Comparison of ENCODE assay signal across 15 cellular contexts in genomic region chr7:115782716-115783460, GRCh38.
DNase-seq lines count a peak whose midpoint lies in the region; ATAC-seq and TF ChIP-seq lines count a peak whose summit lies in the region.
"Had no signal": no experiment of that assay in that cellular context is flagged by ENCODE, and none has a peak within 500 bp of the region (broad histone marks: within the 10 kb centered on the region; RNA-seq: fewer than 3 reads in every experiment).

No MANE protein-coding gene starts in this region.

- intact Hi-C loops in activated T-helper 1 cell treated with anti-CD3 and anti-CD28 coated beads, Interleukin-12 subunit alpha, Interleukin-12 subunit beta, Interleukin-2, Interleukin-4 antibody, amounts not matched to agents 30 ng/mL and 10 ng/mL and 1 ng/mL, durations not matched to agents 14 hours and 24 hours and 36 hours (cut with micrococcal nuclease): no loop called here

- TF ChIP-seq CTCF in upper lobe of left lung (IDR thresholded peaks at IDR 0.05): no peak

- H3K27me3 ChIP-seq in upper lobe of left lung: no peaks in the 10 kb centered on the region
- H3K27me3 ChIP-seq: gastrocnemius medialis, sigmoid colon had no signal

- H3K9me3 Mint-ChIP-seq in activated T-helper 1 cell treated with anti-CD3 and anti-CD28 coated beads, Interleukin-12 subunit alpha, Interleukin-12 subunit beta, Interleukin-2, Interleukin-4 antibody, amounts not matched to agents 30 ng/mL and 10 ng/mL and 1 ng/mL, durations not matched to agents 14 hours and 24 hours and 36 hours: no peaks in the 10 kb centered on the region
- H3K9me3 Mint-ChIP-seq: activated naive CD8-positive, alpha-beta T cell treated with anti-CD3 and anti-CD28 coated beads, Interleukin-2, amount 10 ng/mL, durations not matched to agents 7 days and 5 days had no signal

- no peaks in the 10 kb centered on the region for H3K9me3 ChIP-seq in upper lobe of left lung
- H3K9me3 ChIP-seq: gastrocnemius medialis, sigmoid colon had no signal

- TF ChIP-seq POLR2A in upper lobe of left lung (IDR thresholded peaks at IDR 0.05): no peak

- DNase-seq in HT-29 (ENCODE audit: low spot score) (peak; percentile 23), NCI-H446 (lab: John Stamatoyannopoulos, UW) (peak; percentile 77 to 85), dedifferentiated amniotic fluid mesenchymal stem cell (ENCODE audit: extremely low spot score) (peak; percentile 71), renal cortical epithelial cell (ENCODE audit: low read depth) (peak; percentile 4), upper lobe of left lung (no peak), NCI-H1930 (lab: John Stamatoyannopoulos, UW) (no peak)
- no peak for DNase-seq in activated T-helper 1 cell treated with anti-CD3 and anti-CD28 coated beads, Interleukin-12 subunit alpha, Interleukin-12 subunit beta, Interleukin-2, Interleukin-4 antibody, amounts not matched to agents 30 ng/mL and 10 ng/mL and 1 ng/mL, durations not matched to agents 14 hours and 24 hours and 36 hours (ENCODE audit: low spot score)
- DNase-seq: activated naive CD8-positive, alpha-beta T cell treated with anti-CD3 and anti-CD28 coated beads, Interleukin-2, amount 10 ng/mL, durations not matched to agents 7 days and 5 days; cortex of kidney; gastrocnemius medialis; islet precursor cell; NCI-H1436; PC-3; sigmoid colon had no signal

- no peaks in the 10 kb centered on the region for H3K4me1 ChIP-seq in upper lobe of left lung
- H3K4me1 ChIP-seq: gastrocnemius medialis had no signal

- no peak overlapping the region for H3K4me3 Mint-ChIP-seq in activated T-helper 1 cell treated with anti-CD3 and anti-CD28 coated beads, Interleukin-12 subunit alpha, Interleukin-12 subunit beta, Interleukin-2, Interleukin-4 antibody, amounts not matched to agents 30 ng/mL and 10 ng/mL and 1 ng/mL, durations not matched to agents 14 hours and 24 hours and 36 hours
- H3K4me3 Mint-ChIP-seq: activated naive CD8-positive, alpha-beta T cell treated with anti-CD3 and anti-CD28 coated beads, Interleukin-2, amount 10 ng/mL, durations not matched to agents 7 days and 5 days had no signal

- H3K36me3 Mint-ChIP-seq in activated T-helper 1 cell treated with anti-CD3 and anti-CD28 coated beads, Interleukin-12 subunit alpha, Interleukin-12 subunit beta, Interleukin-2, Interleukin-4 antibody, amounts not matched to agents 30 ng/mL and 10 ng/mL and 1 ng/mL, durations not matched to agents 14 hours and 24 hours and 36 hours (ENCODE audit: low read depth): no peaks in the 10 kb centered on the region
- H3K36me3 Mint-ChIP-seq: activated naive CD8-positive, alpha-beta T cell treated with anti-CD3 and anti-CD28 coated beads, Interleukin-2, amount 10 ng/mL, durations not matched to agents 7 days and 5 days had no signal

- no peak overlapping the region for H3K27ac Mint-ChIP-seq in activated T-helper 1 cell treated with anti-CD3 and anti-CD28 coated beads, Interleukin-12 subunit alpha, Interleukin-12 subunit beta, Interleukin-2, Interleukin-4 antibody, amounts not matched to agents 30 ng/mL and 10 ng/mL and 1 ng/mL, durations not matched to agents 14 hours and 24 hours and 36 hours
- H3K27ac Mint-ChIP-seq: activated naive CD8-positive, alpha-beta T cell treated with anti-CD3 and anti-CD28 coated beads, Interleukin-2, amount 10 ng/mL, durations not matched to agents 7 days and 5 days had no signal

- no peak for ATAC-seq in HG02852 (IDR thresholded peaks at IDR 0.05; ENCODE audit: unreplicated experiment)
- ATAC-seq in upper lobe of left lung (ENCODE audit: low FRiP score in 2 of 2): no peak
- ATAC-seq: gastrocnemius medialis, PC-3 had no signal

- no peaks in the 10 kb centered on the region for H3K36me3 ChIP-seq in upper lobe of left lung
- H3K36me3 ChIP-seq: gastrocnemius medialis, sigmoid colon had no signal

- no peak for TF ChIP-seq EP300 in upper lobe of left lung (IDR thresholded peaks at IDR 0.05)

- H3K4me1 Mint-ChIP-seq in activated T-helper 1 cell treated with anti-CD3 and anti-CD28 coated beads, Interleukin-12 subunit alpha, Interleukin-12 subunit beta, Interleukin-2, Interleukin-4 antibody, amounts not matched to agents 30 ng/mL and 10 ng/mL and 1 ng/mL, durations not matched to agents 14 hours and 24 hours and 36 hours (ENCODE audit: low read depth): no peaks in the 10 kb centered on the region
- H3K4me1 Mint-ChIP-seq: activated naive CD8-positive, alpha-beta T cell treated with anti-CD3 and anti-CD28 coated beads, Interleukin-2, amount 10 ng/mL, durations not matched to agents 7 days and 5 days had no signal

- H3K27me3 Mint-ChIP-seq in activated T-helper 1 cell treated with anti-CD3 and anti-CD28 coated beads, Interleukin-12 subunit alpha, Interleukin-12 subunit beta, Interleukin-2, Interleukin-4 antibody, amounts not matched to agents 30 ng/mL and 10 ng/mL and 1 ng/mL, durations not matched to agents 14 hours and 24 hours and 36 hours (ENCODE audit: insufficient read depth): no peaks in the 10 kb centered on the region
- H3K27me3 Mint-ChIP-seq: activated naive CD8-positive, alpha-beta T cell treated with anti-CD3 and anti-CD28 coated beads, Interleukin-2, amount 10 ng/mL, durations not matched to agents 7 days and 5 days had no signal

- no peak overlapping the region for H3K27ac ChIP-seq in upper lobe of left lung
- H3K27ac ChIP-seq: gastrocnemius medialis, sigmoid colon had no signal

- 18 to 31% methylated on average over 1 of the region's 1 CpG for WGBS in upper lobe of left lung, 2 donors

- H3K4me3 ChIP-seq in upper lobe of left lung: no peak overlapping the region
- H3K4me3 ChIP-seq: gastrocnemius medialis, sigmoid colon had no signal

Comparison
In these comparisons a context has a peak if more than half of its experiments do, and no peak if none do; other contexts are left out.
1. DNase-seq: peak in HT-29 (single experiment), NCI-H446 (2 of 2), dedifferentiated amniotic fluid mesenchymal stem cell (single experiment) and renal cortical epithelial cell (single experiment); none in upper lobe of left lung (0 of 2), NCI-H1930 (0 of 2) and activated T-helper 1 cell treated with anti-CD3 and anti-CD28 coated beads, Interleukin-12 subunit alpha, Interleukin-12 subunit beta, Interleukin-2, Interleukin-4 antibody, amounts not matched to agents 30 ng/mL and 10 ng/mL and 1 ng/mL, durations not matched to agents 14 hours and 24 hours and 36 hours (single experiment).